ENCODE assay signal across 18 cellular contexts in the genomic region with DNA sequence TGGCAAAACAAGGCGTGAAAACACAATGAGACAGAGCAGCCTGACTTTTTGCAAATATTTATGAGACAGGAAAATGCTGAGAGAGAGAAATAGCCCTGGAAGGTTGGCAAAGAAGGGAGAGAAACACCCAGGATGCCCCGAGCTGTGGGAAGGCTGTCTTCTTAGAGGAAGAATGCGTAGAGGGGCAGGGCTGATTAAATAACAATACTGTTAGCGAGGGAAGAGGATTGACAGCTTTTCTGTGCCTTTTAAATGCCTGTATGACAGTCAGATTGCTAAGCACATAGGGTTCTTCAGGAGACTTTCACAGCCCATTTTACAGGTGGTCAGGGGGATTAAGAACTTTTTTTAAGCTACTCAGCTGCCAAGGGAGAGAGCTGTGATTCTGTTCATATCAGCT.
"Had no signal": no experiment of that assay in that cellular context is flagged by ENCODE, and none has a peak within 500 bp of the region (broad histone marks: within the 10 kb centered on the region; RNA-seq: fewer than 3 reads in every experiment).

No MANE protein-coding gene starts in this region.

- H3K27ac Mint-ChIP-seq: naive thymus-derived CD4-positive, alpha-beta T cell; stimulated activated memory B cell treated with anti-CD40 and anti-IgM and Interleukin-4, amounts not matched to agents 10 μg/mL and 1 μg/mL and 100 μg/mL, for 72 hours; stimulated activated naive CD8-positive, alpha-beta T cell treated with anti-CD3 and anti-CD28 coated beads, Interleukin-15, Interleukin-2, amounts not matched to agents 100 ng/mL and 50 ng/mL, for 24 hours had no signal

- ATAC-seq: gastroesophageal sphincter; naive thymus-derived CD4-positive, alpha-beta T cell; sciatic nerve; stimulated activated memory B cell treated with anti-CD40 and anti-IgM and Interleukin-4, amounts not matched to agents 10 μg/mL and 1 μg/mL and 100 μg/mL, for 72 hours; upper lobe of right lung had no signal

- H3K27ac ChIP-seq: esophagus squamous epithelium, gastroesophageal sphincter, spleen, tibial artery, upper lobe of right lung, vagina had no signal

- H3K9me3 Mint-ChIP-seq: stimulated activated naive CD8-positive, alpha-beta T cell treated with anti-CD3 and anti-CD28 coated beads, Interleukin-15, Interleukin-2, amounts not matched to agents 100 ng/mL and 50 ng/mL, for 24 hours had no signal

- H3K36me3 Mint-ChIP-seq: naive thymus-derived CD4-positive, alpha-beta T cell; stimulated activated memory B cell treated with anti-CD40 and anti-IgM and Interleukin-4, amounts not matched to agents 10 μg/mL and 1 μg/mL and 100 μg/mL, for 72 hours had no signal

- H3K4me1 ChIP-seq: esophagus squamous epithelium, spleen, tibial artery, upper lobe of right lung, vagina had no signal

- FAIRE-seq: islet of Langerhans had no signal

- DNase-seq: effector memory CD4-positive, alpha-beta T cell; esophagus squamous epithelium; foreskin fibroblast; kidney glomerular epithelial cell; naive thymus-derived CD4-positive, alpha-beta T cell; posterior cingulate gyrus; spleen; stimulated activated CD4-positive, alpha-beta T cell treated with anti-CD3 and anti-CD28 coated beads, Interleukin-15, amount 100 ng/mL, for 24 hours; stimulated activated CD4-positive, alpha-beta T cell treated with anti-CD3 and anti-CD28 coated beads, Interleukin-1b, Interleukin-23, amount 100 ng/mL, for 48 hours; stimulated activated CD4-positive, alpha-beta T cell treated with anti-CD3 and anti-CD28 coated beads, Interleukin-4, amount 100 ng/mL, for 24 hours; tibial artery; upper lobe of right lung had no signal

- H3K27me3 ChIP-seq: esophagus squamous epithelium, gastroesophageal sphincter, spleen, tibial artery, upper lobe of right lung, vagina had no signal

- H3K27me3 Mint-ChIP-seq: stimulated activated memory B cell treated with anti-CD40 and anti-IgM and Interleukin-4, amounts not matched to agents 10 μg/mL and 1 μg/mL and 100 μg/mL, for 72 hours had no signal

- H3K36me3 ChIP-seq: esophagus squamous epithelium, gastroesophageal sphincter, spleen, tibial artery, upper lobe of right lung, vagina had no signal

- H3K4me3 ChIP-seq: esophagus squamous epithelium, gastroesophageal sphincter, spleen, tibial artery, upper lobe of right lung, vagina had no signal

- H3K9me3 ChIP-seq: esophagus squamous epithelium, gastroesophageal sphincter, tibial artery, upper lobe of right lung, vagina had no signal

- H3K4me3 Mint-ChIP-seq: naive thymus-derived CD4-positive, alpha-beta T cell; stimulated activated memory B cell treated with anti-CD40 and anti-IgM and Interleukin-4, amounts not matched to agents 10 μg/mL and 1 μg/mL and 100 μg/mL, for 72 hours; stimulated activated naive CD8-positive, alpha-beta T cell treated with anti-CD3 and anti-CD28 coated beads, Interleukin-15, Interleukin-2, amounts not matched to agents 100 ng/mL and 50 ng/mL, for 24 hours had no signal

- H3K4me1 Mint-ChIP-seq: naive thymus-derived CD4-positive, alpha-beta T cell; stimulated activated memory B cell treated with anti-CD40 and anti-IgM and Interleukin-4, amounts not matched to agents 10 μg/mL and 1 μg/mL and 100 μg/mL, for 72 hours had no signal
